Comparison of ENCODE assay signal across 9 cellular contexts in the genomic region with DNA sequence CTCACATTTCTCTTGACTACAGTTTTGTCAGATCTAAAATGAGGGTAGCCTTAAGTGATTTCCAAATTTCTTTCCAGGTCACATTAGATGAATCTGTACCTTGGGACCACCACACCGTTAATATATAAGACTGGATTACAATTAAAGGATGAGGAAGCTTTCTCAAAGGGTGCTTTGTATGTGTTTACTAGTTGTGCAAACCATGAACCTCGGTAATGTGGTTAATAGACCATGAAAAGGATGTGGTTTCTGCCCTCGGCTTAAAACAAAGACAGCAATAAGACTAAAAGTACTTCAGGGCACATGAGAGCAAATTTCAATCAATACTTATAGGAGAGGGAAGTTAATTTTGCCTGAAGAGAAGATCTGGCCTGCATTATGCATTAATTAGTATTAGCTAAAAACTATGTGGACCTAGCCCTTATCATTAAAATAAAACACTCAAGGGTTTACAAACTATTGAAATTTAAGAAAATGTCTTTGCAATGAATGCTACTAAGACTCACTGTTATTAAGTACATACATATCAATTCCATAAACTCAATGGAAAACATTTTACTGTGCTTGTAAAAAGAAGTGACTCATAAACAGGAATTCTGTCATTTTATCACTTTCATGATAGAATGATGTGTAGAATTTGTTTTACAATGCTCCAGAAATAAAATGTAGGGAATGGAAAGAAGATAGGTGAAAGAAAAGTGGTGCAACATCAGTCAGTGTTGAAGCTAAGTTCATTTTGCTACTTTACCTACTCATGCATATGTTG. TPM values are rescaled to one million over a fixed set of nuclear protein-coding genes. Genes with fewer than 3 reads are reported as not detected.
DNase-seq lines count a peak whose midpoint lies in the region; ATAC-seq and TF ChIP-seq lines count a peak whose summit lies in the region.
"Had no signal": no experiment of that assay in that cellular context is flagged by ENCODE, and none has a peak within 500 bp of the region (broad histone marks: within the 10 kb centered on the region; RNA-seq: fewer than 3 reads in every experiment).

No MANE protein-coding gene starts in this region.

- intact Hi-C loops in lower lobe of right lung (cut with DNase I), result no loop called here

- peak; percentile 38 for ATAC-seq in GM19463 (IDR thresholded peaks at IDR 0.05; ENCODE audit: unreplicated experiment)
- peak; percentile 27 for ATAC-seq in HG03521 (IDR thresholded peaks at IDR 0.05; ENCODE audit: unreplicated experiment)
- no peak for ATAC-seq in lower lobe of right lung

- no peak for TF ChIP-seq CTCF in lower lobe of right lung (IDR thresholded peaks at IDR 0.05)

- peak overlapping the region; percentile 99 for H3K27ac ChIP-seq in lower lobe of right lung

- no peaks in the 10 kb centered on the region for H3K9me3 ChIP-seq in lower lobe of right lung
- H3K9me3 ChIP-seq in MG63, result no peaks in the 10 kb centered on the region
- H3K9me3 ChIP-seq: SJSA1 had no signal

- H3K4me3 ChIP-seq in lower lobe of right lung (no peak overlapping the region), MG63 (no peak overlapping the region)

- H3K27me3 ChIP-seq in lower lobe of right lung (ENCODE audit: low read depth) (no peaks in the 10 kb centered on the region), MG63 (no peaks in the 10 kb centered on the region)
- H3K27me3 ChIP-seq: SJSA1 had no signal

- peaks cover 8% of the 10 kb centered on the region for H3K4me1 ChIP-seq in lower lobe of right lung

- DNase-seq in GF-D8 (lab: John Stamatoyannopoulos, UW) (peak; percentile 47), SW480 (ENCODE audit: low spot score) (peak; percentile 89), lower lobe of right lung (no peak), NCI-H1930 (lab: John Stamatoyannopoulos, UW) (no peak), MG63 (no peak), ureter (ENCODE audit: low spot score) (no peak)

- H3K36me3 ChIP-seq in lower lobe of right lung, result no peaks in the 10 kb centered on the region
- H3K36me3 ChIP-seq in MG63, result no peaks in the 10 kb centered on the region

RNA-seq across cellular contexts. Expression of gene TMX4, which starts 0.9 kb away (rescaled TPM):
- total RNA-seq in lower lobe of right lung (35.7 TPM), ureter (51.6 TPM)
- total RNA-seq in MG63 (2014; rRNA removed; shearing (Covaris generic); ENCODE audit: low replicate concordance), result 6.9 and 8.1 TPM in 2 replicates

Comparison
In these comparisons a context has a peak if more than half of its experiments do, and no peak if none do; other contexts are left out.
1. DNase-seq: peak in GF-D8 (single experiment) and SW480 (single experiment); none in lower lobe of right lung (single experiment), NCI-H1930 (0 of 2), MG63 (single experiment) and ureter (single experiment).
2. ATAC-seq: peak in GM19463 (single experiment) and HG03521 (single experiment); none in lower lobe of right lung (0 of 2).